ENCODE assay signal across 24 cellular contexts in the genomic region with DNA sequence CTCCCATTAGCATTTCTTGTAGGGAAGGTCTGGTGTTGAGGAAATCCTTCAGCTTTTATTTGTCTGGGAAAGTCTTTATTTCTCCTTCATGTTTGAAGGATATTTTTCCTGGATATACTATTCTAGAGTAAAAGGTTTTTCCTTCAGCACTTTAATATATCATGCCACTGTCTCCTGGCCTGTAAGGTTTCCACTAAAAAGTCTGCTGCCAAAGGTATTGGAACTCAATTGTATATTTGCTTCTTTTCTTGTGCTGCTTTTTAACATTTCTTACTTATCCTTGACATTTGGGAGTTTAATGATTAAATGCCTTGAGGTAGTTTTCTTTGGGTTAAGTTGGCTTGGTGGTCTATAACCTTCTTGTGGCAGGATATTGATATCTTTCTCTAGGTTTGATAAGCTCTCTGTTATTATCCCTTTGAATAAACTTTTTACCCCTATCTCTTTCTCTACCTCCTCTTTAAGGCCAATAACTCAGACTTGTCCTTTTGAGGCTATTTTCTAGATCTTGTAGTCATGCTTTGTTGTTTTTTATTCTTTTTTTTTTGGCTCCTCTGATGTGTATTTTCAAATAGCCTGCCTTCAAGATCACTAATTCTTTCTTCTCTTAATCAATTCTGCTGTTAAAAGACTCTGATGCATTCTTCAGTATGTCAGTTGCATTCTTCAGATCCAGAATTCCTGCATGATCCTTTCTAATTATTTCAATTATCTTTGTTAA.
DNase-seq lines count a peak whose midpoint lies in the region; ATAC-seq, FAIRE-seq and TF ChIP-seq lines count a peak whose summit lies in the region.
"Had no signal": no experiment of that assay in that cellular context is flagged by ENCODE, and none has a peak within 500 bp of the region (broad histone marks: within the 10 kb centered on the region; RNA-seq: fewer than 3 reads in every experiment).

No MANE protein-coding gene starts in this region.

- no peaks in the 10 kb centered on the region for H3K9me1 ChIP-seq in K562 (ENCODE audit: control insufficient read depth, insufficient read depth, low read length)

- BruUV-seq in HepG2 (replicated peaks; lab: Mats Ljungman, UMichigan): no TSS peak
- BruUV-seq in Panc1 (replicated peaks; lab: Mats Ljungman, UMichigan): no TSS peak
- BruUV-seq in K562 (replicated peaks; lab: Mats Ljungman, UMichigan): no TSS peak

- in situ Hi-C loops in HepG2 (cut with HindIII; ENCODE audit: extremely low pct_ligation_motif_present, low pct_unique_long_range_greater_than_20kb): no loop called here
- in situ Hi-C loops in Panc1 (cut with HindIII; ENCODE audit: low pct_unique_long_range_greater_than_20kb, low sequenced_read_pairs): no loop called here
- in situ Hi-C loops in K562 (cut with MboI): no loop called here

- TF ChIP-seq POLR2A in HepG2 (IDR thresholded peaks at IDR 0.05; ENCODE audit: insufficient read depth in 1 of 2, low read depth in 2 of 2, low read length in 2 of 2) (no peak), right lobe of liver (IDR thresholded peaks at IDR 0.05) (no peak), K562 (conservative IDR thresholded peaks at IDR 0.05) (no peak), adrenal gland (IDR thresholded peaks at IDR 0.05) (no peak)

- CTCF ChIA-PET in HepG2 (lab: Yijun Ruan, JAX; ENCODE audit: low intra/inter-chr PET ratio, low total read pairs): no interaction called here
- CTCF ChIA-PET in Panc1 (lab: Charles Lee): interaction anchor here (0.7 kb wide), 1 partner anchor 12 kb away, joined by 6 read pairs; no protein-coding TSS in a partner anchor
- CTCF ChIA-PET in K562 (lab: Yijun Ruan, JAX; ENCODE audit: low intra/inter-chr PET ratio): no interaction called here

- TF ChIP-seq RAD21 in HepG2 (CRISPR knock-in tag; IDR thresholded peaks at IDR 0.05) (no peak), K562 (CRISPR knock-in tag; conservative IDR thresholded peaks at IDR 0.05 in 1 of 2, IDR thresholded peaks at IDR 0.05 in 1 of 2) (no peak)

- H3K27ac ChIP-seq in HepG2 (ENCODE audit: extremely low read length, insufficient read depth, low read length) (no peak overlapping the region), right lobe of liver (no peak overlapping the region), Panc1 (ENCODE audit: low read length) (peak overlapping the region; percentile 87), K562 (ENCODE audit: extremely low read depth, low read depth, low read length) (no peak overlapping the region), adrenal gland (no peak overlapping the region)
- H3K27ac ChIP-seq: BLaER1, SJSA1 had no signal

- H3K9me3 ChIP-seq in HepG2 (ENCODE audit: low read length) (no peaks in the 10 kb centered on the region), right lobe of liver (no peaks in the 10 kb centered on the region), Panc1 (ENCODE audit: control insufficient read depth, insufficient read depth, low read depth, low read length) (no peaks in the 10 kb centered on the region; the same call in 1 of the 2 replicates), K562 (replicated peaks; ENCODE audit: control insufficient read depth, insufficient read depth, low read depth, low read length) (no peaks in the 10 kb centered on the region), adrenal gland (replicated peaks in 1 of 3) (no peaks in the 10 kb centered on the region)
- H3K9me3 ChIP-seq: SJSA1 had no signal

- POLR2A ChIA-PET in HepG2 (lab: Yijun Ruan, JAX): no interaction called here
- POLR2A ChIA-PET in Panc1 (lab: Charles Lee): no interaction called here
- POLR2A ChIA-PET in K562 (lab: Yijun Ruan, JAX): no interaction called here

- no peak for TF ChIP-seq EP300 in HepG2 (IDR thresholded peaks at IDR 0.05; ENCODE audit: low read depth in 2 of 2, low read length in 2 of 2)
- TF ChIP-seq EP300 in HepG2 (CRISPR knock-in tag; IDR thresholded peaks at IDR 0.05; ENCODE audit: borderline replicate concordance): no peak
- no peak for TF ChIP-seq EP300 in K562 (IDR thresholded peaks at IDR 0.05; ENCODE audit: low read length)

- intact Hi-C loops in HepG2 (cut with micrococcal nuclease; ENCODE audit: unreplicated experiment): loop anchor here (1.0 kb wide), 1 partner anchor 12 kb away; no protein-coding TSS in a partner anchor
- intact Hi-C loops in right lobe of liver (cut with DNase I): no loop called here
- intact Hi-C loops in Panc1 (cut with micrococcal nuclease; ENCODE audit: unreplicated experiment): no loop called here
- intact Hi-C loops in K562 (cut with micrococcal nuclease): no loop called here
- intact Hi-C loops in adrenal gland (cut with DNase I): no loop called here

- no peak for FAIRE-seq in HepG2 (lab: Jason Lieb, UNC)
- FAIRE-seq in K562 (lab: Jason Lieb, UNC): no peak
- FAIRE-seq: GM18507 had no signal

- H3K4me2 ChIP-seq in HepG2 (ENCODE audit: low read depth, low read length) (no peak overlapping the region), K562 (ENCODE audit: insufficient read depth, low read length) (no peak overlapping the region)
- H3K4me2 ChIP-seq: BLaER1 had no signal

- H3K27me3 ChIP-seq in HepG2 (ENCODE audit: control insufficient read depth in 1 of 2, insufficient read depth in 2 of 2, low read length in 2 of 2): no peaks in the 10 kb centered on the region
- no peaks in the 10 kb centered on the region for H3K27me3 ChIP-seq in right lobe of liver
- H3K27me3 ChIP-seq in Panc1 (ENCODE audit: control insufficient read depth, insufficient read depth, low read length): no peaks in the 10 kb centered on the region
- no peaks in the 10 kb centered on the region for H3K27me3 ChIP-seq in K562 (ENCODE audit: control insufficient read depth in 2 of 2, insufficient read depth in 2 of 2, low read length in 2 of 2)
- no peaks in the 10 kb centered on the region for H3K27me3 ChIP-seq in adrenal gland
- H3K27me3 ChIP-seq: BLaER1, MG63, SJSA1 had no signal

- H3K36me3 ChIP-seq in HepG2 (replicated peaks in 1 of 2; ENCODE audit: control insufficient read depth in 1 of 2, insufficient read depth in 2 of 2, low read length in 2 of 2) (no peaks in the 10 kb centered on the region), right lobe of liver (no peaks in the 10 kb centered on the region), Panc1 (ENCODE audit: control insufficient read depth, insufficient read depth, low read length) (no peaks in the 10 kb centered on the region), K562 (ENCODE audit: control insufficient read depth, insufficient read depth, low read length) (no peaks in the 10 kb centered on the region), adrenal gland (replicated peaks in 1 of 2) (no peaks in the 10 kb centered on the region)
- H3K36me3 ChIP-seq: BLaER1, MG63, SJSA1 had no signal

- H3K9ac ChIP-seq in HepG2 (ENCODE audit: insufficient read depth, low read depth, low read length): no peak overlapping the region
- H3K9ac ChIP-seq in K562 (ENCODE audit: insufficient read depth in 1 of 2, low read depth in 2 of 2, low read length in 2 of 2): no peak overlapping the region
- H3K9ac ChIP-seq: BLaER1 had no signal

- DNase-seq in HepG2 (ENCODE audit: low spot score) (no peak), right lobe of liver (no peak), Panc1 (ENCODE audit: low read depth, low spot score) (no peak), K562 (ENCODE audit: extremely low read depth in 1 of 4, low spot score in 3 of 4) (no peak), adrenal gland (no peak)
- DNase-seq: CD4-positive, CD25-positive, alpha-beta regulatory T cell; DMS153; DND-41; GOT3; HCEC 1CT; KG1; MG63; NCI-H2029; NCI-H446; NCI-H524 treated with DMSO at 0.1 percent for 48 hours; NCI-H774; PC-3 had no signal

- H3K4me3 ChIP-seq in HepG2 (replicated peaks in 1 of 3; ENCODE audit: insufficient read depth in 1 of 3, low read depth in 2 of 3, low read length in 3 of 3): no peak overlapping the region
- no peak overlapping the region for H3K4me3 ChIP-seq in right lobe of liver
- no peak overlapping the region for H3K4me3 ChIP-seq in Panc1 (ENCODE audit: low read depth in 2 of 2, low read length in 2 of 2)
- H3K4me3 ChIP-seq in K562: no peak overlapping the region
- no peak overlapping the region for H3K4me3 ChIP-seq in adrenal gland
- H3K4me3 ChIP-seq: BLaER1, MG63, SJSA1 had no signal

- TF ChIP-seq CTCF in HepG2 (CRISPR knock-in tag; IDR thresholded peaks at IDR 0.05) (no peak), right lobe of liver (IDR thresholded peaks at IDR 0.05) (no peak), Panc1 (IDR thresholded peaks at IDR 0.05) (no peak), K562 (IDR thresholded peaks at IDR 0.05 in 2 of 3, conservative IDR thresholded peaks at IDR 0.05 in 1 of 3; ENCODE audit: insufficient read depth in 2 of 3, low read depth in 1 of 3, low read length in 3 of 3) (no peak), subcutaneous adipose tissue (IDR thresholded peaks at IDR 0.05; ENCODE audit: low read depth) (peak; percentile 25), adrenal gland (IDR thresholded peaks at IDR 0.05) (no peak)

- no peak overlapping the region for H2AFZ ChIP-seq in HepG2 (ENCODE audit: low read length)
- no peak overlapping the region for H2AFZ ChIP-seq in K562 (ENCODE audit: low read depth, low read length)

- ATAC-seq in HepG2 (no peak), right lobe of liver (no peak), Panc1 (no peak), K562 (no peak), GM21786 (IDR thresholded peaks at IDR 0.05; ENCODE audit: unreplicated experiment) (no peak), GM19035 (IDR thresholded peaks at IDR 0.05; ENCODE audit: unreplicated experiment) (no peak)
- ATAC-seq: PC-3, Right ventricle myocardium inferior had no signal

- H3K4me1 ChIP-seq in HepG2 (ENCODE audit: insufficient read depth, low read length) (peaks cover 10% of the 10 kb centered on the region; the same call in 1 of the 2 replicates), right lobe of liver (peaks cover 0 to 6% (median 0%) of the 10 kb centered on the region in 4 donors), Panc1 (ENCODE audit: control insufficient read depth, insufficient read depth, low read length) (no peaks in the 10 kb centered on the region), K562 (replicated peaks in 1 of 2; ENCODE audit: control insufficient read depth in 2 of 2, insufficient read depth in 2 of 2, low read length in 2 of 2) (no peaks in the 10 kb centered on the region), adrenal gland (replicated peaks in 1 of 2) (no peaks in the 10 kb centered on the region)
- H3K4me1 ChIP-seq: BLaER1, SJSA1 had no signal

- H3K79me2 ChIP-seq in HepG2 (ENCODE audit: insufficient read depth, low read length) (no peaks in the 10 kb centered on the region), K562 (ENCODE audit: control insufficient read depth, insufficient read depth, low read length) (no peaks in the 10 kb centered on the region)

- H4K20me1 ChIP-seq in HepG2 (ENCODE audit: insufficient read depth, low read length): no peaks in the 10 kb centered on the region
- no peaks in the 10 kb centered on the region for H4K20me1 ChIP-seq in K562 (replicated peaks; ENCODE audit: control insufficient read depth, insufficient read depth, low read length)
- H4K20me1 ChIP-seq: BLaER1 had no signal

Comparison
In these comparisons a context has a peak if more than half of its experiments do, and no peak if none do; other contexts are left out.
1. Of the 241 proteins assayed by ChIP-seq in both HepG2 and K562: peak only in HepG2: ARNT; only in K562: none; in both: none; in neither: 240.